13 cellular contexts compared by ENCODE assay signal in genomic region chr14:51302319-51303030, GRCh38.
DNase-seq lines count a peak whose midpoint lies in the region; ATAC-seq and TF ChIP-seq lines count a peak whose summit lies in the region.
"Had no signal": no experiment of that assay in that cellular context is flagged by ENCODE, and none has a peak within 500 bp of the region (broad histone marks: within the 10 kb centered on the region; RNA-seq: fewer than 3 reads in every experiment).

No MANE protein-coding gene starts in this region.

- peaks cover 2% of the 10 kb centered on the region for H3K4me1 Mint-ChIP-seq in glutamatergic neuron (ENCODE audit: low read depth, unreplicated experiment)

- no peak for TF ChIP-seq CTCF in glutamatergic neuron (IDR thresholded peaks at IDR 0.05; ENCODE audit: partially characterized antibody, unreplicated experiment)

- H3K36me3 Mint-ChIP-seq in glutamatergic neuron (ENCODE audit: unreplicated experiment): peaks cover 6% of the 10 kb centered on the region
- no peaks in the 10 kb centered on the region for H3K36me3 Mint-ChIP-seq in activated naive CD4-positive, alpha-beta T cell treated with anti-CD3 and anti-CD28 coated beads, Interleukin-2, amount 50 U/mL, for 72 hours
- H3K36me3 Mint-ChIP-seq: activated naive CD4-positive, alpha-beta T cell treated with anti-CD3 and anti-CD28 coated beads, Interleukin-2, amount 50 U/mL, for 24 hours had no signal

- H3K4me3 Mint-ChIP-seq in glutamatergic neuron (ENCODE audit: unreplicated experiment): no peak overlapping the region
- H3K4me3 Mint-ChIP-seq: activated CD8-positive, alpha-beta T cell treated with anti-CD3 and anti-CD28 coated beads for 36 hours; activated naive CD4-positive, alpha-beta T cell treated with anti-CD3 and anti-CD28 coated beads, Interleukin-2, amount 50 U/mL, for 24 hours had no signal

- no peak for ATAC-seq in activated naive CD4-positive, alpha-beta T cell treated with anti-CD3 and anti-CD28 coated beads, Interleukin-2, amount 50 U/mL, for 72 hours
- ATAC-seq: activated CD8-positive, alpha-beta T cell treated with anti-CD3 and anti-CD28 coated beads for 36 hours; stimulated activated naive CD8-positive, alpha-beta T cell treated with anti-CD3 and anti-CD28 coated beads, Interleukin-15, Interleukin-2, amounts not matched to agents 100 U/mL and 50 U/mL, for 24 hours had no signal

- peak; percentile 23 for DNase-seq in ELR (ENCODE audit: low read depth)
- DNase-seq in NCI-H128 (lab: John Stamatoyannopoulos, UW; ENCODE audit: unreplicated experiment): peak; percentile 79
- peak; percentile 22 for DNase-seq in SK-MEL-5 (ENCODE audit: low read depth, low spot score)
- DNase-seq in kidney tubule cell (ENCODE audit: low spot score): peak; percentile 67
- DNase-seq in glutamatergic neuron: no peak
- DNase-seq in activated CD4-positive, alpha-beta T cell treated with anti-CD3 and anti-CD28 coated beads for 48 hours: no peak
- no peak for DNase-seq in activated naive CD4-positive, alpha-beta T cell treated with anti-CD3 and anti-CD28 coated beads, Interleukin-2, amount 50 U/mL, for 72 hours (ENCODE audit: low spot score in 2 of 2)
- DNase-seq: activated CD8-positive, alpha-beta T cell treated with anti-CD3 and anti-CD28 coated beads for 36 hours; pancreas; stimulated activated CD4-positive, alpha-beta T cell treated with anti-CD3 and anti-CD28 coated beads, Interleukin-1b, Interleukin-23, amount 100 ng/mL, for 48 hours; stimulated activated naive CD8-positive, alpha-beta T cell treated with anti-CD3 and anti-CD28 coated beads, Interleukin-15, Interleukin-2, amounts not matched to agents 100 U/mL and 50 U/mL, for 24 hours; SW 1271 had no signal

- peaks cover 3% of the 10 kb centered on the region for H3K9me3 Mint-ChIP-seq in glutamatergic neuron (ENCODE audit: unreplicated experiment)
- peaks cover 4 to 10% of the 10 kb centered on the region in 2 donors for H3K9me3 Mint-ChIP-seq in activated naive CD4-positive, alpha-beta T cell treated with anti-CD3 and anti-CD28 coated beads, Interleukin-2, amount 50 U/mL, for 72 hours
- H3K9me3 Mint-ChIP-seq: activated CD8-positive, alpha-beta T cell treated with anti-CD3 and anti-CD28 coated beads for 36 hours had no signal

- peaks cover 3% of the 10 kb centered on the region for H3K27me3 Mint-ChIP-seq in glutamatergic neuron (ENCODE audit: unreplicated experiment)
- H3K27me3 Mint-ChIP-seq: activated CD8-positive, alpha-beta T cell treated with anti-CD3 and anti-CD28 coated beads for 36 hours; activated naive CD4-positive, alpha-beta T cell treated with anti-CD3 and anti-CD28 coated beads, Interleukin-2, amount 50 U/mL, for 24 hours had no signal

- H3K27ac Mint-ChIP-seq in glutamatergic neuron (ENCODE audit: unreplicated experiment): no peak overlapping the region
- H3K27ac Mint-ChIP-seq in activated naive CD4-positive, alpha-beta T cell treated with anti-CD3 and anti-CD28 coated beads, Interleukin-2, amount 50 U/mL, for 72 hours: no peak overlapping the region
- H3K27ac Mint-ChIP-seq: activated CD8-positive, alpha-beta T cell treated with anti-CD3 and anti-CD28 coated beads for 36 hours; activated naive CD4-positive, alpha-beta T cell treated with anti-CD3 and anti-CD28 coated beads, Interleukin-2, amount 50 U/mL, for 24 hours had no signal

- in situ Hi-C loops in SK-MEL-5 (cut with HindIII; ENCODE audit: low pct_unique_long_range_greater_than_20kb, low sequenced_read_pairs): no loop called here

Comparison
In these comparisons a context has a peak if more than half of its experiments do, and no peak if none do; other contexts are left out.
1. DNase-seq: peak in ELR (single experiment), NCI-H128 (single experiment), SK-MEL-5 (single experiment) and kidney tubule cell (single experiment); none in glutamatergic neuron (single experiment), activated CD4-positive, alpha-beta T cell treated with anti-CD3 and anti-CD28 coated beads for 48 hours (single experiment) and activated naive CD4-positive, alpha-beta T cell treated with anti-CD3 and anti-CD28 coated beads, Interleukin-2, amount 50 U/mL, for 72 hours (0 of 2).